In the genomic region with DNA sequence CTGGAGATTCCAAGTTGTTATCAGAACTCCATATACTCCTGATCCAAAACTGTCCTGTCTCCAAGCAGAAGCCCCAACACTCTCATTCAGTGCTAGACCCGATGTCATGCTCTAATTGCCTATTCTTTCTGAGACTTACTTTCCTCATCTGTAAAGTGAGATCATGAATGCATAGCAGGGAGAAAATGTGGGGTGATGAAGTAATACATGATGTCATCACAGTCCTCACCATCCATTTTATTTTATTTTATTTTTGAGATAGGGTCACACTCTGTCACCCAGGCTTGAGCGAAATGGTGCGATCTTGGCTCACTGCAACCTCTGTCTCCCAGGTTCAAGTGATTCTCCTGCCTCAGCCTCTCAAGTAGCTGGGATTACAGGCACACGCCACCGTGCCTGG, we compare ENCODE assay signal across 34 cellular contexts.
"Had no signal": no experiment of that assay in that cellular context is flagged by ENCODE, and none has a peak within 500 bp of the region (broad histone marks: within the 10 kb centered on the region; RNA-seq: fewer than 3 reads in every experiment).

No MANE protein-coding gene starts in this region.

- ATAC-seq: activated naive CD4-positive, alpha-beta T cell treated with anti-CD3 and anti-CD28 coated beads, Interleukin-2, amount 50 U/mL, for 72 hours; activated naive CD8-positive, alpha-beta T cell treated with anti-CD3 and anti-CD28 coated beads, Interleukin-2, amount 50 U/mL, for 24 hours; activated T-cell treated with anti-CD3 and anti-CD28 coated beads, Interleukin-2, amount 50 U/mL, for 4 hours; activated T-cell treated with anti-CD3 and anti-CD28 coated beads, Interleukin-2, amount 50 U/mL, for 72 hours; activated T-helper 17 cell treated with anti-CD3 and anti-CD28 coated beads, Interleukin-2, amount 50 U/mL, for 72 hours; body of pancreas had no signal

- H3K27me3 ChIP-seq: adrenal gland, ascending aorta, body of pancreas, brain microvascular endothelial cell, breast epithelium, cardiac muscle cell had no signal

- H3K27ac ChIP-seq: adrenal gland, ascending aorta, body of pancreas, brain microvascular endothelial cell, breast epithelium, cardiac muscle cell had no signal

- H3K4me3 ChIP-seq: adrenal gland, ascending aorta, body of pancreas, breast epithelium, cardiac muscle cell had no signal

- H3K36me3 ChIP-seq: adrenal gland, ascending aorta, brain microvascular endothelial cell, breast epithelium, cardiac muscle cell had no signal

- FAIRE-seq: astrocyte, bronchial epithelial cell had no signal

- H3K4me1 ChIP-seq: adrenal gland, ascending aorta, body of pancreas, breast epithelium had no signal

- DNase-seq: activated effector memory CD4-positive, alpha-beta T cell treated with anti-CD3 and anti-CD28 coated beads, Interleukin-2, amount 50 U/mL, for 16 hours; activated effector memory CD4-positive, alpha-beta T cell treated with Interleukin-2 at 50 U/mL for 16 hours; activated gamma-delta T cell; activated gamma-delta T cell treated with Interleukin-2 at 50 U/mL for 16 hours; activated naive CD4-positive, alpha-beta T cell; activated naive CD4-positive, alpha-beta T cell treated with anti-CD3 and anti-CD28 coated beads for 36 hours; activated naive CD4-positive, alpha-beta T cell treated with anti-CD3 and anti-CD28 coated beads, Interleukin-2, amount 10 ng/mL, durations not matched to agents 7 days and 5 days; activated naive CD4-positive, alpha-beta T cell treated with anti-CD3 and anti-CD28 coated beads, Interleukin-2, amount 50 U/mL, for 16 hours; activated naive CD4-positive, alpha-beta T cell treated with Interleukin-2 at 50 U/mL for 16 hours; activated naive CD8-positive, alpha-beta T cell treated with anti-CD3 and anti-CD28 coated beads for 36 hours; activated naive CD8-positive, alpha-beta T cell treated with anti-CD3 and anti-CD28 coated beads, Interleukin-2, amount 10 ng/mL, durations not matched to agents 7 days and 5 days; activated naive CD8-positive, alpha-beta T cell treated with anti-CD3 and anti-CD28 coated beads, Interleukin-2, amount 50 U/mL, for 24 hours; activated T-cell treated with anti-CD3 and anti-CD28 coated beads, Interleukin-2, amount 50 U/mL, for 1 hour; activated T-cell treated with anti-CD3 and anti-CD28 coated beads, Interleukin-2, amount 50 U/mL, for 24 hours; activated T-cell treated with anti-CD3 and anti-CD28 coated beads, Interleukin-2, amount 50 U/mL, for 4 hours; activated T-cell treated with anti-CD3 and anti-CD28 coated beads, Interleukin-2, amount 50 U/mL, for 48 hours; activated T-cell treated with anti-CD3 and anti-CD28 coated beads, Interleukin-2, amount 50 U/mL, for 72 hours; adrenal gland; amniotic stem cell; amygdala; anterior cingulate cortex; aorta; body of pancreas; brain microvascular endothelial cell; caudate nucleus; central memory CD4-positive, alpha-beta T cell; cerebellar nuclear complex had no signal

- H3K9me3 ChIP-seq: adrenal gland, ascending aorta, body of pancreas, breast epithelium had no signal
